8 cellular contexts compared by ENCODE assay signal in the genomic region with DNA sequence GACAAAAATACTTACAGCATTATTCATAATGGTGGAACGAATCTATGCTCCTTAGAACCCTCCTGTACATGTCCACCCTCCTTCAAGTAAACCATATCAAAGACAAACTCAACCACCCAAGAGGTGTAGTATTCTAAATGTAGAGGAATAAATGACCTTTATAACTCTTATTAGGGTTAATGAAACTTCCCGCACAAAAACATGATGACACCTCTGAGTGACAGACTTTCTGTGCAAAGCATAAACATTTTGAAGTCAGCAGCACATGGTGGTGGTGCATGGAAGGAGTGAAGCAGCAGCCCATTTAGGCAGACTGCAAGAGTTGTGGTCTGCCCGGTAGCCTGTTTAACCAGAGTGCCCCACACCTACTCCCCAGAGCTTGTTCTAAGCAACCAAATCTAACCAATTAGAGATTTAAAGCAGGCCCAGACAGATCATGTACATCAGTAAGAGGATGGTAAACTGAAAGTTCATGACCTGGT. TPM values are rescaled to one million over a fixed set of nuclear protein-coding genes. Genes with fewer than 3 reads are reported as not detected.
DNase-seq lines count a peak whose midpoint lies in the region; TF ChIP-seq lines count a peak whose summit lies in the region.

No MANE protein-coding gene starts in this region.

- peak; percentile 45 for DNase-seq in activated T-cell treated with anti-CD3 and anti-CD28 coated beads, Interleukin-2, amount 50 U/mL, for 24 hours
- DNase-seq in activated T-cell treated with anti-CD3 and anti-CD28 coated beads, Interleukin-2, amount 50 U/mL, for 1 hour, result no peak
- DNase-seq in activated T-cell treated with anti-CD3 and anti-CD28 coated beads, Interleukin-2, amount 50 U/mL, for 48 hours, result peak; percentile 30 to 32
- DNase-seq in kidney epithelial cell (ENCODE audit: low read depth), result no peak
- no peak for DNase-seq in thyroid gland
- DNase-seq in effector CD8-positive, alpha-beta T cell (lab: John Stamatoyannopoulos, UW), result no peak
- DNase-seq in C1 segment of cervical spinal cord (lab: John Stamatoyannopoulos, UW), result no peak
- no peak for DNase-seq in ACHN

- H3K27ac ChIP-seq in thyroid gland, result peak overlapping the region; percentile 65 to 92 (median 66)

- peak overlapping the region; percentile 98 for H3K27ac Mint-ChIP-seq in activated T-cell treated with anti-CD3 and anti-CD28 coated beads, Interleukin-2, amount 50 U/mL, for 24 hours

- no peaks in the 10 kb centered on the region for H3K9me3 Mint-ChIP-seq in activated T-cell treated with anti-CD3 and anti-CD28 coated beads, Interleukin-2, amount 50 U/mL, for 24 hours

- no peaks in the 10 kb centered on the region for H3K27me3 Mint-ChIP-seq in activated T-cell treated with anti-CD3 and anti-CD28 coated beads, Interleukin-2, amount 50 U/mL, for 24 hours

- peaks cover 8 to 9% of the 10 kb centered on the region in 2 donors for H3K4me1 ChIP-seq in thyroid gland

- TF ChIP-seq POLR2A in thyroid gland (IDR thresholded peaks at IDR 0.05), result no peak

- H3K27me3 ChIP-seq in kidney epithelial cell (ENCODE audit: control insufficient read depth, insufficient read depth, low read length) (no peaks in the 10 kb centered on the region), thyroid gland (no peaks in the 10 kb centered on the region)

- no peaks in the 10 kb centered on the region for H3K36me3 ChIP-seq in kidney epithelial cell (ENCODE audit: control insufficient read depth, insufficient read depth, low read length)
- peaks cover 0 to 4% of the 10 kb centered on the region in 2 donors for H3K36me3 ChIP-seq in thyroid gland

- 74 to 77% methylated on average over 3 of the region's 3 CpGs for WGBS in thyroid gland, 2 donors

- peak overlapping the region; percentile 96 for H3K4me3 Mint-ChIP-seq in activated T-cell treated with anti-CD3 and anti-CD28 coated beads, Interleukin-2, amount 50 U/mL, for 24 hours

- intact Hi-C loops in thyroid gland (cut with DNase I), result loop anchor here (10.0 kb wide), 1 partner anchor 443 kb away; no protein-coding TSS in a partner anchor

- TF ChIP-seq CTCF in kidney epithelial cell (IDR thresholded peaks at IDR 0.05; ENCODE audit: insufficient read depth, low read length, poor library complexity, severe bottlenecking), result no peak
- TF ChIP-seq CTCF in thyroid gland (IDR thresholded peaks at IDR 0.05), result no peak

- H3K9me3 ChIP-seq in thyroid gland, result no peaks in the 10 kb centered on the region

- peaks cover 20% of the 10 kb centered on the region for H3K36me3 Mint-ChIP-seq in activated T-cell treated with anti-CD3 and anti-CD28 coated beads, Interleukin-2, amount 50 U/mL, for 24 hours (ENCODE audit: low read depth)

- peaks cover 48% of the 10 kb centered on the region for H3K4me1 Mint-ChIP-seq in activated T-cell treated with anti-CD3 and anti-CD28 coated beads, Interleukin-2, amount 50 U/mL, for 24 hours (ENCODE audit: low read depth)

- in situ Hi-C loops in ACHN (cut with HindIII; ENCODE audit: low pct_ligation_motif_present, low pct_unique_long_range_greater_than_20kb, low sequenced_read_pairs), result no loop called here

- H3K4me3 ChIP-seq in kidney epithelial cell (ENCODE audit: low read depth, low read length) (peak overlapping the region; percentile 97), thyroid gland (replicated peaks in 1 of 3) (peak overlapping the region in 1 of 3 donors; percentile 53)

RNA-seq across cellular contexts. Expression of a gene that starts 0.6 kb away (rescaled TPM):
- total RNA-seq in kidney epithelial cell (20.2 and 49.0 TPM in 2 replicates), thyroid gland (10 to 100 TPM; 28.9 to 70.6 (median 33.4) TPM)

RNA-seq across cellular contexts. Expression of a gene that starts 25.5 kb away (rescaled TPM):
- 0.21 and 0.82 TPM in 2 replicates for total RNA-seq in kidney epithelial cell
- total RNA-seq in thyroid gland, result under 1 TPM in 2 of 4 donors, not detected in 2; 0.44 to 0.54 TPM

RNA-seq across cellular contexts. Expression of a gene that starts 38.8 kb away (rescaled TPM):
- 29.8 and 33.9 TPM in 2 replicates for total RNA-seq in kidney epithelial cell
- total RNA-seq in thyroid gland, result 10 to 100 TPM; 36.1 to 66.7 (median 49.2) TPM

RNA-seq across cellular contexts. Expression of a gene that starts 45.2 kb away (rescaled TPM):
- total RNA-seq in kidney epithelial cell (not detected in 2 replicates), thyroid gland (not detected)

RNA-seq across cellular contexts. Expression of a gene that starts 52.1 kb away (rescaled TPM):
- total RNA-seq in kidney epithelial cell (13.2 and 20.9 TPM in 2 replicates), thyroid gland (10 to 100 TPM; 20.6 to 58.8 (median 24.5) TPM)

Comparison
In these comparisons a context has a peak if more than half of its experiments do, and no peak if none do; other contexts are left out.
1. DNase-seq: peak in activated T-cell treated with anti-CD3 and anti-CD28 coated beads, Interleukin-2, amount 50 U/mL, for 24 hours (single experiment) and activated T-cell treated with anti-CD3 and anti-CD28 coated beads, Interleukin-2, amount 50 U/mL, for 48 hours (2 of 2); none in activated T-cell treated with anti-CD3 and anti-CD28 coated beads, Interleukin-2, amount 50 U/mL, for 1 hour (single experiment), kidney epithelial cell (single experiment), thyroid gland (0 of 2), effector CD8-positive, alpha-beta T cell (single experiment), C1 segment of cervical spinal cord (0 of 14) and ACHN (single experiment).